In genomic region chr19:4822354-4822753, GRCh38 we compare ENCODE assay signal across 1 cellular context. TPM values are rescaled to one million over a fixed set of nuclear protein-coding genes. Genes with fewer than 3 reads are reported as not detected.
"Had no signal": no experiment of that assay in that cellular context is flagged by ENCODE, and none has a peak within 500 bp of the region (broad histone marks: within the 10 kb centered on the region; RNA-seq: fewer than 3 reads in every experiment).

No MANE protein-coding gene starts in this region.

RNA-seq across cellular contexts. Expression of gene TICAM1, which starts 9.2 kb away (rescaled TPM):
- polyA plus RNA-seq: neural cell had no signal
